ENCODE assay signal across 14 cellular contexts in the genomic region with DNA sequence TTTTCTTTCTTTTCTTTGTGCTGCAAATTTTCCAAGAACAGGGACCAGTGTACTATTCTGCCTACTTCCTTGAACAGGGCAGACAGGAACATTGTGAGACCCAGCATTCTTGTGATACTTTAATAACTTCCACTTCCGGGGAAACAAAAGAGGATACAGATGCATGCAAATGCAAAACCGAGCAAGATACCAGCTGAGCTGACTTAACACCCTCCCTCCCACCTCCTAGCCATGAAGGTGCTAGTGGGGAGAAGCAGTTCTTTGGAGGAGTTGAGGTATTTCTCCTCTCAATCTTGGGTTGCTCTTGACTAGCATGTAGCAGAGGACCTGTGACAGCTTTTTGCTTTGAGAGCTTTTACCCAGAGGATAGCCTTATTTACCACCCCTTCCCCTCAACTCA.
DNase-seq lines count a peak whose midpoint lies in the region; ATAC-seq and TF ChIP-seq lines count a peak whose summit lies in the region.
"Had no signal": no experiment of that assay in that cellular context is flagged by ENCODE, and none has a peak within 500 bp of the region (broad histone marks: within the 10 kb centered on the region; RNA-seq: fewer than 3 reads in every experiment).

No MANE protein-coding gene starts in this region.

- H3K27ac ChIP-seq in hepatocyte (peak overlapping the region; percentile 91), skin epidermis (peak overlapping the region in 18 of 21 experiments; percentile 3 to 83 (median 62))
- H3K27ac ChIP-seq: heart right ventricle, parathyroid adenoma had no signal

- no peaks in the 10 kb centered on the region for H3K27me3 ChIP-seq in hepatocyte

- H3K9me2 ChIP-seq in hepatocyte (replicated peaks; ENCODE audit: insufficient read depth) = no peaks in the 10 kb centered on the region

- WGBS in hepatocyte (ENCODE audit: low lambda C conversion rate, missing lambda C conversion rate) = 19% methylated on average over 2 of the region's 2 CpGs

- H3K4me3 ChIP-seq in hepatocyte = no peak overlapping the region
- no peak overlapping the region for H3K4me3 ChIP-seq in skin epidermis
- H3K4me3 ChIP-seq: heart right ventricle had no signal

- no peaks in the 10 kb centered on the region for H4K20me1 ChIP-seq in hepatocyte (ENCODE audit: insufficient read depth, poor library complexity, severe bottlenecking)

- no peaks in the 10 kb centered on the region for H3K79me2 ChIP-seq in hepatocyte
- H3K79me2 ChIP-seq: parathyroid adenoma had no signal

- H3K9me3 ChIP-seq in hepatocyte (ENCODE audit: low read depth) = no peaks in the 10 kb centered on the region
- H3K9me3 ChIP-seq: heart right ventricle had no signal

- peak; percentile 55 for ATAC-seq in GM18870 (IDR thresholded peaks at IDR 0.05; ENCODE audit: unreplicated experiment)
- ATAC-seq in HG02852 (IDR thresholded peaks at IDR 0.05; ENCODE audit: unreplicated experiment) = no peak
- no peak for ATAC-seq in GM18907 (IDR thresholded peaks at IDR 0.05; ENCODE audit: unreplicated experiment)
- ATAC-seq: HCT116, heart right ventricle had no signal

- no peak for TF ChIP-seq CTCF in hepatocyte (IDR thresholded peaks at IDR 0.05; ENCODE audit: poor library complexity)

- DNase-seq in NCI-H748 treated with DMSO at 0.1 percent for 48 hours (lab: John Stamatoyannopoulos, UW) (peak; percentile 26), hepatocyte (ENCODE audit: low spot score) (no peak), cortex of kidney (lab: John Stamatoyannopoulos, UW) (no peak), T-helper 9 cell (no peak)
- DNase-seq: activated B cell treated with CpG ODN at 0.5 μM for 24 hours; activated naive CD8-positive, alpha-beta T cell treated with anti-CD3 and anti-CD28 coated beads, Interleukin-2, amount 10 ng/mL, durations not matched to agents 7 days and 5 days; heart right ventricle; NCI-H1417 had no signal

- peaks cover 55% of the 10 kb centered on the region for H3K4me1 ChIP-seq in hepatocyte (ENCODE audit: insufficient read depth)
- H3K4me1 ChIP-seq: parathyroid adenoma had no signal

- peak overlapping the region; percentile 17 for H2AFZ ChIP-seq in hepatocyte
- H2AFZ ChIP-seq: parathyroid adenoma had no signal

- no peaks in the 10 kb centered on the region for H3K36me3 ChIP-seq in hepatocyte (replicated peaks; ENCODE audit: insufficient read depth, low read depth)
- H3K36me3 ChIP-seq: heart right ventricle had no signal

- H3K4me2 ChIP-seq in hepatocyte = no peak overlapping the region
